In the genomic region with DNA sequence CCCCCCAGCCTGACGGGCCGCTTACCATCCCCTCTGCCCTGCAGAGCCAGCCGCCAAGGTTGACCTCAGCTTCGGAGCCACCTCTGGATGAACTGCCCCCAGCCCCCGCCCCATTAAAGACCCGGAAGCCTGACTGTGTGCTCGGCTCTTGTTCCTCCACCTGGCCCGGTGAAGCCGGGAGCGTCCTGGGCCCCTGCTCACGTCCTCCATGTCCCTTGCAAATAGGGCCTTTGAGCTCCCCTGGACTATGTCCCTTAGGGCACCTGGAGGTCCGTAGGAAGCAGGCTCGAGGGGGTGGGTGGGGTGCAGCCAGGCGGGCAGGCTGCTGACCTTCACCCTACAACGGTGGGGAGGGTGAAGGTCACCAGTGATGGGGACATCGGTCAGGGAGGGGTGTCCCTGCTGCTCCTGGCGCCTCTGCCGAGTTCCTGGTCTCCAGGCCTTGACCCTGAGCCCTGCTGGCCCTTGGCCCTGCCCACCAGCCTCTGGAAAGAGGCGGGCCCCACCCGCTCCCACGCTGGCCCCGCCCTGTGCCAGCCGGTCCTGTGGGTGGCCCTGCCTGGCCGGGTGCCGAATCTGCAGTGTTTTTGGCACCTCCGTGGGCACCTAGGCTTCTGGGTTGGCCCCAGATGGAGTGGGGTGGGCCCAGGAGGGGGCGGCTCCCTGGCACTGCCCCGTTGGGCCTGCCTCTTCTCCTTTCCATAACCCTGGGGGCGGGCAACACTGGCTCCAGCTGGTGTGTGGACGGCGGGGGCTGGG, we compare ENCODE assay signal across 8 cellular contexts. TPM values are rescaled to one million over a fixed set of nuclear protein-coding genes. Genes with fewer than 3 reads are reported as not detected.
DNase-seq lines count a peak whose midpoint lies in the region; ATAC-seq and TF ChIP-seq lines count a peak whose summit lies in the region.

No MANE protein-coding gene starts in this region.

- TF ChIP-seq POLR2A in HCT116 (IDR thresholded peaks at IDR 0.05; ENCODE audit: borderline replicate concordance, extremely low read depth, insufficient read depth, insufficient read length), result no peak

- intact Hi-C loops in HCT116 (cut with micrococcal nuclease), result loop anchor here (1.0 to 10.0 kb wide), 4 partner anchors 21 to 450 kb away; partner anchors contain the start of genes CNN2, GPX4, PTBP1 and RNU6-2
- intact Hi-C loops in left cardiac atrium (cut with DNase I), result loop anchor here in 1 of 2 donors (1.0 kb wide), 1 partner anchor 22 kb away; no protein-coding TSS in a partner anchor

- H3K79me2 ChIP-seq in HCT116 (ENCODE audit: insufficient read depth, low read length), result peaks cover 47% of the 10 kb centered on the region
- peaks cover 23% of the 10 kb centered on the region for H3K79me2 ChIP-seq in smooth muscle cell (ENCODE audit: low read depth)

- CTCF ChIA-PET in HCT116 (lab: Charles Lee), result interaction anchor here (0.7 to 5.2 kb wide), 25 partner anchors 8 to 552 kb away, joined by 3 to 325 read pairs (median 4); partner anchors contain the start of genes ABCA7, CIRBP, CNN2 and FAM174C
- CTCF ChIA-PET in activated CD8-positive, alpha-beta T cell treated with anti-CD3 and anti-CD28 coated beads, Interleukin-2, amount 10 ng/mL, durations not matched to agents 7 days and 5 days (lab: Charles Lee), result interaction anchor here (0.5 to 8.2 kb wide), 36 partner anchors 10 to 381 kb away, joined by 3 to 606 read pairs (median 5); partner anchors contain the start of genes ARHGAP45, CIRBP, CNN2 and FAM174C

- H3K9me3 ChIP-seq in HCT116 (ENCODE audit: control insufficient read depth in 1 of 2, insufficient read depth in 1 of 2, low read depth in 1 of 2, low read length in 2 of 2) (no peaks in the 10 kb centered on the region), smooth muscle cell (replicated peaks; ENCODE audit: low read depth) (no peaks in the 10 kb centered on the region)

- H3K27me3 Mint-ChIP-seq in activated CD8-positive, alpha-beta T cell treated with anti-CD3 and anti-CD28 coated beads, Interleukin-2, amount 10 ng/mL, durations not matched to agents 7 days and 5 days (ENCODE audit: low read depth), result no peaks in the 10 kb centered on the region

- H3K9me2 ChIP-seq in HCT116 (ENCODE audit: insufficient read depth), result no peaks in the 10 kb centered on the region

- no TSS peak for BruUV-seq in HCT116 (replicated peaks; lab: Mats Ljungman, UMichigan)

- H3K36me3 ChIP-seq in HCT116 (ENCODE audit: control insufficient read depth in 1 of 2, insufficient read depth in 2 of 2, low read length in 2 of 2), result peaks cover 0 to 16% of the 10 kb centered on the region in 2 experiments; a peak in 2 of 4 replicates
- H3K36me3 ChIP-seq in smooth muscle cell (ENCODE audit: low read depth), result no peaks in the 10 kb centered on the region

- TF ChIP-seq CTCF in HCT116 (IDR thresholded peaks at IDR 0.05 in 2 of 3, conservative IDR thresholded peaks at IDR 0.05 in 1 of 3; ENCODE audit: borderline replicate concordance in 1 of 3, insufficient read depth in 1 of 3, low read depth in 2 of 3, low read length in 2 of 3) (no peak), smooth muscle cell (IDR thresholded peaks at IDR 0.05; ENCODE audit: borderline replicate concordance, insufficient read depth, poor library complexity, severe bottlenecking) (no peak)

- peak overlapping the region; percentile 91 for H3K27ac Mint-ChIP-seq in activated CD8-positive, alpha-beta T cell treated with anti-CD3 and anti-CD28 coated beads, Interleukin-2, amount 10 ng/mL, durations not matched to agents 7 days and 5 days

- peak overlapping the region; percentile 65 for H3K4me3 Mint-ChIP-seq in activated CD8-positive, alpha-beta T cell treated with anti-CD3 and anti-CD28 coated beads, Interleukin-2, amount 10 ng/mL, durations not matched to agents 7 days and 5 days

- no peak for ATAC-seq in HCT116
- no peak for ATAC-seq in activated CD8-positive, alpha-beta T cell treated with anti-CD3 and anti-CD28 coated beads, Interleukin-2, amount 10 ng/mL, durations not matched to agents 7 days and 5 days
- ATAC-seq in left cardiac atrium, result peak; percentile 13 to 21

- H3K9ac ChIP-seq in HCT116 (ENCODE audit: low read length) (peak overlapping the region; percentile 99), smooth muscle cell (ENCODE audit: low read depth) (no peak overlapping the region)

- peak overlapping the region; percentile 100 for H3K27ac ChIP-seq in HCT116 (ENCODE audit: low read depth, low read length)
- H3K27ac ChIP-seq in smooth muscle cell (ENCODE audit: low read depth), result peak overlapping the region; percentile 24

- peak overlapping the region; percentile 98 for H3K4me2 ChIP-seq in HCT116 (ENCODE audit: low read length)
- H3K4me2 ChIP-seq in smooth muscle cell, result peak overlapping the region; percentile 62

- 77% methylated on average over 27 of the region's 31 CpGs for WGBS in smooth muscle cell (ENCODE audit: low lambda C conversion rate)

- DNase-seq in HCT116 (ENCODE audit: low read depth, low spot score) (no peak), left cardiac atrium (peak; percentile 85), smooth muscle cell (lab: John Stamatoyannopoulos, UW; ENCODE audit: unreplicated experiment) (no peak), D341Med (ENCODE audit: low spot score) (no peak), NCI-H187 (lab: John Stamatoyannopoulos, UW) (no peak), KG1 (lab: John Stamatoyannopoulos, UW) (no peak), glomerular visceral epithelial cell (ENCODE audit: extremely low spot score) (no peak)
- DNase-seq in activated CD8-positive, alpha-beta T cell treated with anti-CD3 and anti-CD28 coated beads, Interleukin-2, amount 10 ng/mL, durations not matched to agents 7 days and 5 days, result no peak

- peaks cover 32% of the 10 kb centered on the region for H3K4me1 Mint-ChIP-seq in activated CD8-positive, alpha-beta T cell treated with anti-CD3 and anti-CD28 coated beads, Interleukin-2, amount 10 ng/mL, durations not matched to agents 7 days and 5 days (ENCODE audit: low read depth)

- peak overlapping the region in 1 of 2 experiments; percentile 12; a peak in 1 of 4 replicates for H3K4me3 ChIP-seq in HCT116 (replicated peaks in 1 of 2; ENCODE audit: low read depth in 1 of 2, low read length in 2 of 2)
- H3K4me3 ChIP-seq in smooth muscle cell, result no peak overlapping the region

- H3K36me3 Mint-ChIP-seq in activated CD8-positive, alpha-beta T cell treated with anti-CD3 and anti-CD28 coated beads, Interleukin-2, amount 10 ng/mL, durations not matched to agents 7 days and 5 days (ENCODE audit: low read depth), result peaks cover 5% of the 10 kb centered on the region

- RAD21 ChIA-PET in HCT116 (lab: Charles Lee; ENCODE audit: low non-redundant PET in 1 of 2, low total read pairs in 2 of 2, uncharacterized antibody in 2 of 2, unreplicated experiment in 2 of 2), result interaction anchor here (0.7 to 2.1 kb wide), 8 partner anchors 8 to 29 kb away, joined by 4 to 51 read pairs (median 10); partner anchors contain the start of gene CIRBP (in 2 of the 2)

- no peaks in the 10 kb centered on the region for H3K27me3 ChIP-seq in HCT116 (ENCODE audit: insufficient read depth, low read length)
- H3K27me3 ChIP-seq in smooth muscle cell (ENCODE audit: low read depth), result no peaks in the 10 kb centered on the region

- TF ChIP-seq RAD21 in HCT116 (IDR thresholded peaks at IDR 0.05; ENCODE audit: low read depth), result no peak

- POLR2A ChIA-PET in HCT116 (lab: Charles Lee), result interaction anchor here (0.7 to 5.3 kb wide), 12 partner anchors 8 to 216 kb away, joined by 3 to 139 read pairs (median 4); partner anchors contain the start of genes CIRBP and FAM174C
- POLR2A ChIA-PET in activated CD8-positive, alpha-beta T cell treated with anti-CD3 and anti-CD28 coated beads, Interleukin-2, amount 10 ng/mL, durations not matched to agents 7 days and 5 days (lab: Charles Lee), result interaction anchor here (1.1 to 7.7 kb wide), 6 partner anchors 8 to 30 kb away, joined by 4 to 218 read pairs (median 8); partner anchors contain the start of genes CIRBP and FAM174C

- H2AFZ ChIP-seq in HCT116 (ENCODE audit: low read depth, low read length, poor library complexity, severe bottlenecking), result no peak overlapping the region
- H2AFZ ChIP-seq in smooth muscle cell (ENCODE audit: low read depth), result no peak overlapping the region

- H4K20me1 ChIP-seq in HCT116 (ENCODE audit: insufficient read depth) (peaks cover 13% of the 10 kb centered on the region; the same call in 1 of the 2 replicates), smooth muscle cell (ENCODE audit: low read depth) (peaks cover 16% of the 10 kb centered on the region)

- H3K4me1 ChIP-seq in HCT116 (ENCODE audit: control insufficient read depth in 1 of 2, insufficient read depth in 2 of 2, low read length in 2 of 2) (peaks cover 53 to 68% of the 10 kb centered on the region in 2 experiments), smooth muscle cell (ENCODE audit: low read depth) (peaks cover 6% of the 10 kb centered on the region)

- peaks cover 10% of the 10 kb centered on the region for H3F3A ChIP-seq in smooth muscle cell (ENCODE audit: low read depth)

- H3K9me3 Mint-ChIP-seq in activated CD8-positive, alpha-beta T cell treated with anti-CD3 and anti-CD28 coated beads, Interleukin-2, amount 10 ng/mL, durations not matched to agents 7 days and 5 days (ENCODE audit: insufficient read depth), result no peaks in the 10 kb centered on the region

RNA-seq across cellular contexts. Expression of gene ATP5F1D, which starts 3.3 kb away (rescaled TPM):
- total RNA-seq in HCT116 (2021; ENCODE audit: unreplicated experiment) (428 TPM), left cardiac atrium (100 to 1,000 TPM; 540 to 639 TPM), smooth muscle cell (29.1 and 68.8 TPM in 2 replicates)
- polyA plus RNA-seq in HCT116 (2012), result 468 and 508 TPM in 2 replicates
- 100 to 1,000 TPM; 209 to 222 TPM for total RNA-seq in activated CD8-positive, alpha-beta T cell treated with anti-CD3 and anti-CD28 coated beads, Interleukin-2, amount 10 ng/mL, durations not matched to agents 7 days and 5 days
- 265 and 272 TPM in 2 replicates for polyA plus RNA-seq in smooth muscle cell

RNA-seq across cellular contexts. Expression of gene MIDN, which starts 3.5 kb away (rescaled TPM):
- total RNA-seq in HCT116 (2021; ENCODE audit: unreplicated experiment) (146 TPM), left cardiac atrium (100 to 1,000 TPM in 1 of 2 donors, 10 to 100 TPM in 1; 58.7 to 148 TPM), smooth muscle cell (25.0 and 58.5 TPM in 2 replicates)
- polyA plus RNA-seq in HCT116 (2012), result 63.2 and 79.4 TPM in 2 replicates
- total RNA-seq in activated CD8-positive, alpha-beta T cell treated with anti-CD3 and anti-CD28 coated beads, Interleukin-2, amount 10 ng/mL, durations not matched to agents 7 days and 5 days, result 10 to 100 TPM; 88.4 to 94.3 TPM
- polyA plus RNA-seq in smooth muscle cell, result 65.3 and 70.6 TPM in 2 replicates

RNA-seq across cellular contexts. Expression of gene CBARP, which starts 7.1 kb away (rescaled TPM):
- 23.8 TPM for total RNA-seq in HCT116 (2021; ENCODE audit: unreplicated experiment)
- 11.1 and 11.8 TPM in 2 replicates for polyA plus RNA-seq in HCT116 (2012)
- under 1 TPM in 1 of 2 experiments, not detected in 1; 0.10 TPM for total RNA-seq in activated CD8-positive, alpha-beta T cell treated with anti-CD3 and anti-CD28 coated beads, Interleukin-2, amount 10 ng/mL, durations not matched to agents 7 days and 5 days
- total RNA-seq in left cardiac atrium, result 1 to 10 TPM; 1.6 to 3.8 TPM
- 1.7 and 2.7 TPM in 2 replicates for total RNA-seq in smooth muscle cell
- 10.2 and 10.5 TPM in 2 replicates for polyA plus RNA-seq in smooth muscle cell

RNA-seq across cellular contexts. Expression of gene CIRBP, which starts 24.3 kb away (rescaled TPM):
- total RNA-seq in HCT116 (2021; ENCODE audit: unreplicated experiment) (276 TPM), left cardiac atrium (100 to 1,000 TPM; 229 to 379 TPM), smooth muscle cell (119 and 122 TPM in 2 replicates)
- polyA plus RNA-seq in HCT116 (2012), result 398 and 405 TPM in 2 replicates
- total RNA-seq in activated CD8-positive, alpha-beta T cell treated with anti-CD3 and anti-CD28 coated beads, Interleukin-2, amount 10 ng/mL, durations not matched to agents 7 days and 5 days, result 100 to 1,000 TPM; 172 to 195 TPM
- 215 and 235 TPM in 2 replicates for polyA plus RNA-seq in smooth muscle cell

RNA-seq across cellular contexts. Expression of gene FAM174C, which starts 30.5 kb away (rescaled TPM):
- total RNA-seq in HCT116 (2021; ENCODE audit: unreplicated experiment), result 77.1 TPM
- polyA plus RNA-seq in HCT116 (2012), result 87.0 and 88.0 TPM in 2 replicates
- 10 to 100 TPM; 57.1 TPM for total RNA-seq in activated CD8-positive, alpha-beta T cell treated with anti-CD3 and anti-CD28 coated beads, Interleukin-2, amount 10 ng/mL, durations not matched to agents 7 days and 5 days
- total RNA-seq in left cardiac atrium, result 10 to 100 TPM; 19.2 to 21.4 TPM
- 33.4 and 41.5 TPM in 2 replicates for total RNA-seq in smooth muscle cell
- 75.6 and 78.1 TPM in 2 replicates for polyA plus RNA-seq in smooth muscle cell

Comparison
In these comparisons a context has a peak if more than half of its experiments do, and no peak if none do; other contexts are left out.
1. ATAC-seq: peak in left cardiac atrium (2 of 2); none in HCT116 (single experiment) and activated CD8-positive, alpha-beta T cell treated with anti-CD3 and anti-CD28 coated beads, Interleukin-2, amount 10 ng/mL, durations not matched to agents 7 days and 5 days (single experiment).